ENCODE assay signal across 18 cellular contexts in the genomic region with DNA sequence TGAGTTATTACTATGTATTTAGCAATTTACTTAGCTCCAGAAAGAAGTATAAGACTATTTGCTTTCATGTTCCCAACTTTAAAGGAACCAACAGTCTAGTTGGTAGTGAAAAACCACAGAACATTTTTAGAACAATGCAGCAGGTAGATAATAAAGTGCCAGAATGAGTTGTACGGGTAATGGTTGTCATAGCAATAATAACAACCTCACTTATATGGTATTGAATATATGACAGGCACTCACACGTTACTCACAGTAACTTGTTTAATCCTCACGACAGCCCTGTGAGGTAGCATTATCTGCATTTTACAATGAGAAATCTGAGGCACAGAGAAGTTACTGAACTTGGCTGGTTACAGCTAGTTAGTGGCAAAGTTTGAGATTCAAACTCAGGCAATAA. TPM values are rescaled to one million over a fixed set of nuclear protein-coding genes. Genes with fewer than 3 reads are reported as not detected.
A peak's percentile ranks its signal among the peaks of the same experiment; 100 is the strongest.
DNase-seq lines count a peak whose midpoint lies in the region; ATAC-seq and TF ChIP-seq lines count a peak whose summit lies in the region.
"Had no signal": no experiment of that assay in that cellular context is flagged by ENCODE, and none has a peak within 500 bp of the region (broad histone marks: within the 10 kb centered on the region; RNA-seq: fewer than 3 reads in every experiment).

No MANE protein-coding gene starts in this region.

- CTCF ChIA-PET in activated CD8-positive, alpha-beta T cell treated with anti-CD3 and anti-CD28 coated beads, Interleukin-2, amount 10 ng/mL, durations not matched to agents 7 days and 5 days (lab: Charles Lee): interaction anchor here (1.0 to 1.1 kb wide), 2 partner anchors 14 to 15 kb away, joined by 3 to 4 read pairs; no protein-coding TSS in a partner anchor
- CTCF ChIA-PET in activated CD8-positive, alpha-beta T cell treated with anti-CD3 and anti-CD28 coated beads for 36 hours (lab: Charles Lee): interaction anchor here (1.0 to 1.1 kb wide), 2 partner anchors 15 to 58 kb away, joined by 3 to 4 read pairs; no protein-coding TSS in a partner anchor
- CTCF ChIA-PET in CD4-positive, alpha-beta T cell (lab: Charles Lee): interaction anchor here (0.7 kb wide), 1 partner anchor 361 kb away, joined by 4 read pairs; no protein-coding TSS in a partner anchor

- intact Hi-C loops in activated CD8-positive, alpha-beta T cell treated with anti-CD3 and anti-CD28 coated beads for 36 hours (cut with micrococcal nuclease): no loop called here
- intact Hi-C loops in CD4-positive, alpha-beta T cell (cut with DNase I, micrococcal nuclease): no loop called here
- intact Hi-C loops in activated T-helper 1 cell treated with anti-CD3 and anti-CD28 coated beads, Interleukin-12 subunit alpha, Interleukin-12 subunit beta, Interleukin-2, Interleukin-4 antibody, amounts not matched to agents 30 ng/mL and 10 ng/mL and 1 ng/mL, durations not matched to agents 14 hours and 24 hours and 36 hours (cut with micrococcal nuclease): no loop called here
- intact Hi-C loops in left colon (cut with DNase I, micrococcal nuclease): no loop called here

- no peak for DNase-seq in activated CD8-positive, alpha-beta T cell treated with anti-CD3 and anti-CD28 coated beads, Interleukin-2, amount 10 ng/mL, durations not matched to agents 7 days and 5 days
- DNase-seq in activated CD8-positive, alpha-beta T cell treated with anti-CD3 and anti-CD28 coated beads for 36 hours: no peak
- no peak for DNase-seq in CD4-positive, alpha-beta T cell
- no peak for DNase-seq in activated T-helper 1 cell treated with anti-CD3 and anti-CD28 coated beads, Interleukin-12 subunit alpha, Interleukin-12 subunit beta, Interleukin-2, Interleukin-4 antibody, amounts not matched to agents 30 ng/mL and 10 ng/mL and 1 ng/mL, durations not matched to agents 14 hours and 24 hours and 36 hours (ENCODE audit: low spot score)
- DNase-seq in foreskin keratinocyte (peak in 1 of 2 donors; percentile 51), SW480 (ENCODE audit: low spot score) (no peak), left colon (no peak), HuH-7 (ENCODE audit: low spot score) (no peak)
- DNase-seq: DMS79 treated with DMSO at 0.1 percent for 48 hours, H9, IMR-90, Karpas-422, NCI-H1417 treated with DMSO at 0.1 percent for 48 hours, NCI-H187 treated with DMSO at 0.1 percent for 48 hours, NCI-H2227 treated with DMSO at 0.1 percent for 48 hours, NCI-H510A treated with DMSO at 0.1 percent for 48 hours, NCI-H774 had no signal

- H3K4me1 ChIP-seq in foreskin keratinocyte: peaks cover 9% of the 10 kb centered on the region

- TF ChIP-seq CTCF in activated CD8-positive, alpha-beta T cell treated with anti-CD3 and anti-CD28 coated beads for 36 hours (IDR thresholded peaks at IDR 0.05): no peak
- no peak for TF ChIP-seq CTCF in CD4-positive, alpha-beta T cell (IDR thresholded peaks at IDR 0.05)
- TF ChIP-seq CTCF in foreskin keratinocyte (conservative IDR thresholded peaks at IDR 0.05): no peak

- no peaks in the 10 kb centered on the region for H3K9me3 ChIP-seq in CD4-positive, alpha-beta T cell (ENCODE audit: control insufficient read depth, low read length)

- no peak overlapping the region for H3K27ac ChIP-seq in CD4-positive, alpha-beta T cell (ENCODE audit: low read depth, low read length)
- H3K27ac ChIP-seq in foreskin keratinocyte: no peak overlapping the region

- POLR2A ChIA-PET in activated CD8-positive, alpha-beta T cell treated with anti-CD3 and anti-CD28 coated beads, Interleukin-2, amount 10 ng/mL, durations not matched to agents 7 days and 5 days (lab: Charles Lee): interaction anchor here (1.0 to 2.0 kb wide), 2 partner anchors 9 to 10 kb away, joined by 3 to 5 read pairs; no protein-coding TSS in a partner anchor
- POLR2A ChIA-PET in activated CD8-positive, alpha-beta T cell treated with anti-CD3 and anti-CD28 coated beads for 36 hours (lab: Charles Lee): interaction anchor here (1.3 to 4.1 kb wide), 3 partner anchors 8 to 16 kb away, joined by 3 to 13 read pairs (median 9); a partner anchor contains a TSS
- POLR2A ChIA-PET in CD4-positive, alpha-beta T cell (lab: Charles Lee): no interaction called here

- H3K9me3 Mint-ChIP-seq in activated CD8-positive, alpha-beta T cell treated with anti-CD3 and anti-CD28 coated beads, Interleukin-2, amount 10 ng/mL, durations not matched to agents 7 days and 5 days (ENCODE audit: insufficient read depth): no peaks in the 10 kb centered on the region
- H3K9me3 Mint-ChIP-seq in activated CD8-positive, alpha-beta T cell treated with anti-CD3 and anti-CD28 coated beads for 36 hours: no peaks in the 10 kb centered on the region
- H3K9me3 Mint-ChIP-seq in CD4-positive, alpha-beta T cell: no peaks in the 10 kb centered on the region
- H3K9me3 Mint-ChIP-seq in activated T-helper 1 cell treated with anti-CD3 and anti-CD28 coated beads, Interleukin-12 subunit alpha, Interleukin-12 subunit beta, Interleukin-2, Interleukin-4 antibody, amounts not matched to agents 30 ng/mL and 10 ng/mL and 1 ng/mL, durations not matched to agents 14 hours and 24 hours and 36 hours: no peaks in the 10 kb centered on the region
- H3K9me3 Mint-ChIP-seq: H9 had no signal

- ATAC-seq in activated CD8-positive, alpha-beta T cell treated with anti-CD3 and anti-CD28 coated beads, Interleukin-2, amount 10 ng/mL, durations not matched to agents 7 days and 5 days: no peak
- no peak for ATAC-seq in activated CD8-positive, alpha-beta T cell treated with anti-CD3 and anti-CD28 coated beads for 36 hours
- peak; percentile 14 for ATAC-seq in CD4-positive, alpha-beta T cell (ENCODE audit: poor library complexity)
- ATAC-seq in foreskin keratinocyte (peak; percentile 44), left colon (no peak)
- ATAC-seq: Right ventricle myocardium inferior had no signal

- no peaks in the 10 kb centered on the region for H3K27me3 ChIP-seq in CD4-positive, alpha-beta T cell (ENCODE audit: control insufficient read depth, insufficient read depth, low read length)
- H3K27me3 ChIP-seq in foreskin keratinocyte: no peaks in the 10 kb centered on the region

- no peak overlapping the region for H3K4me3 Mint-ChIP-seq in activated CD8-positive, alpha-beta T cell treated with anti-CD3 and anti-CD28 coated beads, Interleukin-2, amount 10 ng/mL, durations not matched to agents 7 days and 5 days
- no peak overlapping the region for H3K4me3 Mint-ChIP-seq in activated CD8-positive, alpha-beta T cell treated with anti-CD3 and anti-CD28 coated beads for 36 hours
- H3K4me3 Mint-ChIP-seq in CD4-positive, alpha-beta T cell: no peak overlapping the region
- no peak overlapping the region for H3K4me3 Mint-ChIP-seq in activated T-helper 1 cell treated with anti-CD3 and anti-CD28 coated beads, Interleukin-12 subunit alpha, Interleukin-12 subunit beta, Interleukin-2, Interleukin-4 antibody, amounts not matched to agents 30 ng/mL and 10 ng/mL and 1 ng/mL, durations not matched to agents 14 hours and 24 hours and 36 hours
- H3K4me3 Mint-ChIP-seq: H9 had no signal

- H3K4me1 Mint-ChIP-seq in activated CD8-positive, alpha-beta T cell treated with anti-CD3 and anti-CD28 coated beads, Interleukin-2, amount 10 ng/mL, durations not matched to agents 7 days and 5 days (ENCODE audit: low read depth): peaks cover 3% of the 10 kb centered on the region
- no peaks in the 10 kb centered on the region for H3K4me1 Mint-ChIP-seq in activated CD8-positive, alpha-beta T cell treated with anti-CD3 and anti-CD28 coated beads for 36 hours (ENCODE audit: low read depth)
- H3K4me1 Mint-ChIP-seq in CD4-positive, alpha-beta T cell (ENCODE audit: low read depth): no peaks in the 10 kb centered on the region
- no peaks in the 10 kb centered on the region for H3K4me1 Mint-ChIP-seq in activated T-helper 1 cell treated with anti-CD3 and anti-CD28 coated beads, Interleukin-12 subunit alpha, Interleukin-12 subunit beta, Interleukin-2, Interleukin-4 antibody, amounts not matched to agents 30 ng/mL and 10 ng/mL and 1 ng/mL, durations not matched to agents 14 hours and 24 hours and 36 hours (ENCODE audit: low read depth)

- H3K27ac Mint-ChIP-seq in activated CD8-positive, alpha-beta T cell treated with anti-CD3 and anti-CD28 coated beads, Interleukin-2, amount 10 ng/mL, durations not matched to agents 7 days and 5 days: peak overlapping the region; percentile 56
- H3K27ac Mint-ChIP-seq in activated CD8-positive, alpha-beta T cell treated with anti-CD3 and anti-CD28 coated beads for 36 hours: no peak overlapping the region
- peak overlapping the region; percentile 47 for H3K27ac Mint-ChIP-seq in CD4-positive, alpha-beta T cell
- H3K27ac Mint-ChIP-seq in activated T-helper 1 cell treated with anti-CD3 and anti-CD28 coated beads, Interleukin-12 subunit alpha, Interleukin-12 subunit beta, Interleukin-2, Interleukin-4 antibody, amounts not matched to agents 30 ng/mL and 10 ng/mL and 1 ng/mL, durations not matched to agents 14 hours and 24 hours and 36 hours: peak overlapping the region; percentile 16

- H3K27me3 Mint-ChIP-seq in activated CD8-positive, alpha-beta T cell treated with anti-CD3 and anti-CD28 coated beads, Interleukin-2, amount 10 ng/mL, durations not matched to agents 7 days and 5 days (ENCODE audit: low read depth): no peaks in the 10 kb centered on the region
- no peaks in the 10 kb centered on the region for H3K27me3 Mint-ChIP-seq in activated CD8-positive, alpha-beta T cell treated with anti-CD3 and anti-CD28 coated beads for 36 hours
- no peaks in the 10 kb centered on the region for H3K27me3 Mint-ChIP-seq in CD4-positive, alpha-beta T cell
- H3K27me3 Mint-ChIP-seq in activated T-helper 1 cell treated with anti-CD3 and anti-CD28 coated beads, Interleukin-12 subunit alpha, Interleukin-12 subunit beta, Interleukin-2, Interleukin-4 antibody, amounts not matched to agents 30 ng/mL and 10 ng/mL and 1 ng/mL, durations not matched to agents 14 hours and 24 hours and 36 hours (ENCODE audit: insufficient read depth): no peaks in the 10 kb centered on the region

- H3K36me3 Mint-ChIP-seq in activated CD8-positive, alpha-beta T cell treated with anti-CD3 and anti-CD28 coated beads, Interleukin-2, amount 10 ng/mL, durations not matched to agents 7 days and 5 days (ENCODE audit: low read depth): peaks cover 83% of the 10 kb centered on the region
- H3K36me3 Mint-ChIP-seq in activated CD8-positive, alpha-beta T cell treated with anti-CD3 and anti-CD28 coated beads for 36 hours (ENCODE audit: low read depth): peaks cover 75% of the 10 kb centered on the region
- H3K36me3 Mint-ChIP-seq in CD4-positive, alpha-beta T cell (ENCODE audit: low read depth): peaks cover 92% of the 10 kb centered on the region
- H3K36me3 Mint-ChIP-seq in activated T-helper 1 cell treated with anti-CD3 and anti-CD28 coated beads, Interleukin-12 subunit alpha, Interleukin-12 subunit beta, Interleukin-2, Interleukin-4 antibody, amounts not matched to agents 30 ng/mL and 10 ng/mL and 1 ng/mL, durations not matched to agents 14 hours and 24 hours and 36 hours (ENCODE audit: low read depth): peaks cover 68% of the 10 kb centered on the region

RNA-seq across cellular contexts. Expression of a gene that starts 10.6 kb away (rescaled TPM):
- 1,000 to 10,000 TPM; 6,175 to 6,471 TPM for total RNA-seq in activated CD8-positive, alpha-beta T cell treated with anti-CD3 and anti-CD28 coated beads, Interleukin-2, amount 10 ng/mL, durations not matched to agents 7 days and 5 days
- 1,000 to 10,000 TPM; 9,109 to 9,234 TPM for total RNA-seq in activated CD8-positive, alpha-beta T cell treated with anti-CD3 and anti-CD28 coated beads for 36 hours
- 100 to 1,000 TPM; 498 to 508 TPM for total RNA-seq in CD4-positive, alpha-beta T cell
- total RNA-seq in activated T-helper 1 cell treated with anti-CD3 and anti-CD28 coated beads, Interleukin-12 subunit alpha, Interleukin-12 subunit beta, Interleukin-2, Interleukin-4 antibody, amounts not matched to agents 30 ng/mL and 10 ng/mL and 1 ng/mL, durations not matched to agents 14 hours and 24 hours and 36 hours: 4,315 and 4,318 TPM in 2 replicates
- total RNA-seq in foreskin keratinocyte (6,442 and 6,736 TPM in 2 replicates), left colon (1,000 to 10,000 TPM; 2,230 to 2,756 TPM)
- 7,678 and 8,217 TPM in 2 replicates for polyA plus RNA-seq in foreskin keratinocyte

RNA-seq across cellular contexts. Expression of a gene that starts 29.8 kb away (rescaled TPM):
- 100 to 1,000 TPM; 195 to 201 TPM for total RNA-seq in activated CD8-positive, alpha-beta T cell treated with anti-CD3 and anti-CD28 coated beads, Interleukin-2, amount 10 ng/mL, durations not matched to agents 7 days and 5 days
- total RNA-seq in activated CD8-positive, alpha-beta T cell treated with anti-CD3 and anti-CD28 coated beads for 36 hours: 100 to 1,000 TPM; 195 to 196 TPM
- total RNA-seq in CD4-positive, alpha-beta T cell: 10 to 100 TPM; 13.7 to 14.9 TPM
- total RNA-seq in activated T-helper 1 cell treated with anti-CD3 and anti-CD28 coated beads, Interleukin-12 subunit alpha, Interleukin-12 subunit beta, Interleukin-2, Interleukin-4 antibody, amounts not matched to agents 30 ng/mL and 10 ng/mL and 1 ng/mL, durations not matched to agents 14 hours and 24 hours and 36 hours: 91.6 and 93.4 TPM in 2 replicates
- total RNA-seq in foreskin keratinocyte (64.5 and 86.2 TPM in 2 replicates), left colon (10 to 100 TPM; 21.9 to 29.4 TPM)
- polyA plus RNA-seq in foreskin keratinocyte: 26.1 and 35.7 TPM in 2 replicates

RNA-seq across cellular contexts. Expression of a gene that starts 30.6 kb away (rescaled TPM):
- 100 to 1,000 TPM; 217 to 228 TPM for total RNA-seq in activated CD8-positive, alpha-beta T cell treated with anti-CD3 and anti-CD28 coated beads, Interleukin-2, amount 10 ng/mL, durations not matched to agents 7 days and 5 days
- 100 to 1,000 TPM; 230 to 254 TPM for total RNA-seq in activated CD8-positive, alpha-beta T cell treated with anti-CD3 and anti-CD28 coated beads for 36 hours
- total RNA-seq in CD4-positive, alpha-beta T cell: 10 to 100 TPM; 15.1 to 16.7 TPM
- 250 and 258 TPM in 2 replicates for total RNA-seq in activated T-helper 1 cell treated with anti-CD3 and anti-CD28 coated beads, Interleukin-12 subunit alpha, Interleukin-12 subunit beta, Interleukin-2, Interleukin-4 antibody, amounts not matched to agents 30 ng/mL and 10 ng/mL and 1 ng/mL, durations not matched to agents 14 hours and 24 hours and 36 hours
- total RNA-seq in foreskin keratinocyte: 193 and 210 TPM in 2 replicates
- 303 and 321 TPM in 2 replicates for polyA plus RNA-seq in foreskin keratinocyte
- 100 to 1,000 TPM; 124 to 131 TPM for total RNA-seq in left colon

RNA-seq across cellular contexts. Expression of a gene that starts 32.1 kb away (rescaled TPM):
- 10 to 100 TPM; 24.9 to 25.5 TPM for total RNA-seq in activated CD8-positive, alpha-beta T cell treated with anti-CD3 and anti-CD28 coated beads, Interleukin-2, amount 10 ng/mL, durations not matched to agents 7 days and 5 days
- 1 to 10 TPM; 7.8 to 8.5 TPM for total RNA-seq in activated CD8-positive, alpha-beta T cell treated with anti-CD3 and anti-CD28 coated beads for 36 hours
- total RNA-seq in CD4-positive, alpha-beta T cell: 10 to 100 TPM; 21.6 to 21.9 TPM
- total RNA-seq in activated T-helper 1 cell treated with anti-CD3 and anti-CD28 coated beads, Interleukin-12 subunit alpha, Interleukin-12 subunit beta, Interleukin-2, Interleukin-4 antibody, amounts not matched to agents 30 ng/mL and 10 ng/mL and 1 ng/mL, durations not matched to agents 14 hours and 24 hours and 36 hours: 19.5 and 19.9 TPM in 2 replicates
- 1.7 and 2.7 TPM in 2 replicates for total RNA-seq in foreskin keratinocyte
- 2.7 and 5.0 TPM in 2 replicates for polyA plus RNA-seq in foreskin keratinocyte
- 1 to 10 TPM; 3.8 to 7.2 TPM for total RNA-seq in left colon

RNA-seq across cellular contexts. Expression of a gene that starts 44.4 kb away (rescaled TPM):
- 10 to 100 TPM; 84.2 to 87.6 TPM for total RNA-seq in activated CD8-positive, alpha-beta T cell treated with anti-CD3 and anti-CD28 coated beads, Interleukin-2, amount 10 ng/mL, durations not matched to agents 7 days and 5 days
- 10 to 100 TPM; 87.9 to 89.4 TPM for total RNA-seq in activated CD8-positive, alpha-beta T cell treated with anti-CD3 and anti-CD28 coated beads for 36 hours
- total RNA-seq in CD4-positive, alpha-beta T cell: 10 to 100 TPM; 75.3 to 76.8 TPM
- 194 and 196 TPM in 2 replicates for total RNA-seq in activated T-helper 1 cell treated with anti-CD3 and anti-CD28 coated beads, Interleukin-12 subunit alpha, Interleukin-12 subunit beta, Interleukin-2, Interleukin-4 antibody, amounts not matched to agents 30 ng/mL and 10 ng/mL and 1 ng/mL, durations not matched to agents 14 hours and 24 hours and 36 hours
- total RNA-seq in foreskin keratinocyte: 64.2 and 65.6 TPM in 2 replicates
- polyA plus RNA-seq in foreskin keratinocyte: 46.8 and 61.1 TPM in 2 replicates
- total RNA-seq in left colon: 10 to 100 TPM; 22.2 to 34.4 TPM

Comparison
In these comparisons a context has a peak if more than half of its experiments do, and no peak if none do; other contexts are left out.
1. ATAC-seq: peak in CD4-positive, alpha-beta T cell (single experiment) and foreskin keratinocyte (single experiment); none in activated CD8-positive, alpha-beta T cell treated with anti-CD3 and anti-CD28 coated beads, Interleukin-2, amount 10 ng/mL, durations not matched to agents 7 days and 5 days (single experiment), activated CD8-positive, alpha-beta T cell treated with anti-CD3 and anti-CD28 coated beads for 36 hours (single experiment) and left colon (single experiment).
2. RNA of a gene that starts 30.6 kb away (total RNA-seq): 230 to 254 TPM in activated CD8-positive, alpha-beta T cell treated with anti-CD3 and anti-CD28 coated beads for 36 hours, 250 to 258 TPM in activated T-helper 1 cell treated with anti-CD3 and anti-CD28 coated beads, Interleukin-12 subunit alpha, Interleukin-12 subunit beta, Interleukin-2, Interleukin-4 antibody, amounts not matched to agents 30 ng/mL and 10 ng/mL and 1 ng/mL, durations not matched to agents 14 hours and 24 hours and 36 hours, 217 to 228 TPM in activated CD8-positive, alpha-beta T cell treated with anti-CD3 and anti-CD28 coated beads, Interleukin-2, amount 10 ng/mL, durations not matched to agents 7 days and 5 days, 193 to 210 TPM in foreskin keratinocyte and 124 to 131 TPM in left colon; 15.1 to 16.7 TPM in CD4-positive, alpha-beta T cell; every median in the first group is over 4 times any median in the second.